29 cellular contexts compared by ENCODE assay signal in genomic region chr3:184873136-184873535, GRCh38.
"Had no signal": no experiment of that assay in that cellular context is flagged by ENCODE, and none has a peak within 500 bp of the region (broad histone marks: within the 10 kb centered on the region; RNA-seq: fewer than 3 reads in every experiment).

No MANE protein-coding gene starts in this region.

- H3K27me3 Mint-ChIP-seq: naive thymus-derived CD8-positive, alpha-beta T cell; stimulated activated memory B cell treated with anti-CD40 and anti-IgM and Interleukin-4, amounts not matched to agents 10 μg/mL and 1 μg/mL and 100 μg/mL, for 72 hours; stimulated activated naive CD8-positive, alpha-beta T cell treated with anti-CD3 and anti-CD28 coated beads, Interleukin-15, amount 100 ng/mL, for 72 hours had no signal

- H3K4me3 Mint-ChIP-seq: naive thymus-derived CD8-positive, alpha-beta T cell; nephron; neural crest cell; stimulated activated memory B cell treated with anti-CD40 and anti-IgM and Interleukin-4, amounts not matched to agents 10 μg/mL and 1 μg/mL and 100 μg/mL, for 72 hours had no signal

- DNase-seq: hippocampal formation; left cardiac atrium; left lung; lower lobe of right lung; mammary epithelial cell; mesenchymal stem cell; naive thymus-derived CD8-positive, alpha-beta T cell; nucleus accumbens; pancreas; posterior cingulate gyrus; psoas muscle; right lobe of liver; stimulated activated CD4-positive, alpha-beta T cell treated with anti-CD3 and anti-CD28 coated beads, Interleukin-1b, Interleukin-23, amount 100 ng/mL, for 48 hours; stimulated activated CD4-positive, alpha-beta T cell treated with anti-CD3 and anti-CD28 coated beads, Interleukin-2, amount 100 ng/mL, for 48 hours; stimulated activated CD4-positive, alpha-beta T cell treated with anti-CD3 and anti-CD28 coated beads, Interleukin-4, amount 100 ng/mL, for 4 hours; stimulated activated CD8-positive, alpha-beta memory T cell treated with anti-CD3 and anti-CD28 coated beads, Interleukin-4, amount 100 ng/mL, for 48 hours; stimulated activated naive CD4-positive, alpha-beta T cell treated with Interleukin-2 at 50 U/mL for 16 hours; stimulated activated naive CD8-positive, alpha-beta T cell treated with anti-CD3 and anti-CD28 coated beads, Interleukin-15, amount 100 ng/mL, for 72 hours; substantia nigra; testis; thyroid gland; transverse colon; upper lobe of left lung had no signal

- H3K4me1 ChIP-seq: left lung, lower lobe of right lung, pancreas, right atrium auricular region, right lobe of liver, testis, thyroid gland, transverse colon, upper lobe of left lung, vagina had no signal

- H3K27ac Mint-ChIP-seq: stimulated activated memory B cell treated with anti-CD40 and anti-IgM and Interleukin-4, amounts not matched to agents 10 μg/mL and 1 μg/mL and 100 μg/mL, for 72 hours had no signal

- H3K9me3 ChIP-seq: left lung, lower lobe of right lung, pancreas, psoas muscle, right atrium auricular region, right lobe of liver, testis, thyroid gland, transverse colon, upper lobe of left lung, vagina had no signal

- H3K27me3 ChIP-seq: left lung, pancreas, right atrium auricular region, right lobe of liver, testis, thyroid gland, transverse colon, upper lobe of left lung, vagina had no signal

- H3K4me1 Mint-ChIP-seq: nephron; neural crest cell; stimulated activated memory B cell treated with anti-CD40 and anti-IgM and Interleukin-4, amounts not matched to agents 10 μg/mL and 1 μg/mL and 100 μg/mL, for 72 hours had no signal

- ATAC-seq: left cardiac atrium; left lung; lower lobe of right lung; naive thymus-derived CD8-positive, alpha-beta T cell; pancreas; psoas muscle; right lobe of liver; stimulated activated memory B cell treated with anti-CD40 and anti-IgM and Interleukin-4, amounts not matched to agents 10 μg/mL and 1 μg/mL and 100 μg/mL, for 72 hours; stimulated activated naive CD8-positive, alpha-beta T cell treated with anti-CD3 and anti-CD28 coated beads, Interleukin-15, amount 100 ng/mL, for 72 hours had no signal

- H3K27ac ChIP-seq: left lung, lower lobe of right lung, pancreas, psoas muscle, right atrium auricular region, right lobe of liver, testis, thyroid gland, transverse colon, upper lobe of left lung, vagina had no signal

- H3K4me3 ChIP-seq: left lung, lower lobe of right lung, pancreas, psoas muscle, right atrium auricular region, right lobe of liver, smooth muscle cell, testis, thyroid gland, transverse colon, upper lobe of left lung, vagina had no signal
